8 cellular contexts compared by ENCODE assay signal in genomic region chr4:140427104-140427918, GRCh38. TPM values are rescaled to one million over a fixed set of nuclear protein-coding genes. Genes with fewer than 3 reads are reported as not detected.
DNase-seq lines count a peak whose midpoint lies in the region; TF ChIP-seq lines count a peak whose summit lies in the region.

Gene CLGN (minus strand): TSS chr4:140427648. CDS start chr4:140413078, 14,570 bp downstream.

- H3K27me3 ChIP-seq in HAP-1 (ENCODE audit: low read depth) (no peaks in the 10 kb centered on the region), SJSA1 (replicated peaks) (peaks cover 5% of the 10 kb centered on the region; the same call in 1 of the 2 replicates), adrenal gland (peaks cover 7% of the 10 kb centered on the region), left ventricle myocardium inferior (ENCODE audit: low read depth) (peaks cover 15% of the 10 kb centered on the region)

- no peak for TF ChIP-seq POLR2A in adrenal gland (IDR thresholded peaks at IDR 0.05)

- intact Hi-C loops in adrenal gland (cut with DNase I) (no loop called here), left ventricle myocardium inferior (cut with micrococcal nuclease) (no loop called here)

- H3K9ac ChIP-seq in ES-I3 (ENCODE audit: low read depth, low read length): peak within 1 kb of the TSS; percentile 89

- peaks cover 8% of the 10 kb centered on the region; the same call in 1 of the 2 replicates for H3K4me1 ChIP-seq in ES-I3 (ENCODE audit: insufficient read depth, low read length)
- H3K4me1 ChIP-seq in HAP-1: peaks cover 11% of the 10 kb centered on the region
- peaks cover 12% of the 10 kb centered on the region for H3K4me1 ChIP-seq in SJSA1 (replicated peaks)
- H3K4me1 ChIP-seq in adrenal gland (replicated peaks in 1 of 2): peaks cover 6 to 14% of the 10 kb centered on the region in 2 donors
- peaks cover 23% of the 10 kb centered on the region for H3K4me1 ChIP-seq in left ventricle myocardium inferior

- TF ChIP-seq CTCF in adrenal gland (IDR thresholded peaks at IDR 0.05) (peak in 3 of 6 experiments; percentile 7 to 25 (median 21)), left ventricle myocardium inferior (IDR thresholded peaks at IDR 0.05; ENCODE audit: borderline replicate concordance) (peak; percentile 63)

- H3K4me3 ChIP-seq in HAP-1 (peak within 1 kb of the TSS; percentile 72), SJSA1 (peak within 1 kb of the TSS; percentile 47), adrenal gland (peak within 1 kb of the TSS in 3 of 4 donors; percentile 20 to 81 (median 30)), left ventricle myocardium inferior (peak within 1 kb of the TSS; percentile 79)

- in situ Hi-C loops in HAP-1 (cut with MboI; ENCODE audit: low sequenced_read_pairs): no loop called here

- H3K36me3 ChIP-seq in ES-I3 (ENCODE audit: insufficient read depth, low read length) (no peaks in the 10 kb centered on the region), HAP-1 (replicated peaks) (peaks cover 4% of the 10 kb centered on the region; the same call in 1 of the 2 replicates), SJSA1 (no peaks in the 10 kb centered on the region), adrenal gland (replicated peaks in 1 of 2) (no peaks in the 10 kb centered on the region), left ventricle myocardium inferior (no peaks in the 10 kb centered on the region)

- WGBS in adrenal gland, 4 donors: 0 to 1% (median 1%) methylated on average over 11 to 73 of the region's 73 CpGs

- DNase-seq in HAP-1 (ENCODE audit: low spot score in 2 of 2) (peak; percentile 87 to 93), LoVo (ENCODE audit: low spot score) (peak; percentile 53), SJSA1 (ENCODE audit: low read depth in 1 of 2, low spot score in 2 of 2) (peak; percentile 74 to 80), adrenal gland (peak; percentile 36 to 73 (median 52)), left ventricle myocardium inferior (peak; percentile 77), pons (ENCODE audit: low spot score) (peak; percentile 26), amniotic stem cell (lab: John Stamatoyannopoulos, UW) (no peak)

- H3K9me3 ChIP-seq in ES-I3 (ENCODE audit: control insufficient read depth, insufficient read depth, low read length) (no peaks in the 10 kb centered on the region), HAP-1 (no peaks in the 10 kb centered on the region), SJSA1 (replicated peaks) (no peaks in the 10 kb centered on the region), adrenal gland (replicated peaks in 1 of 3) (no peaks in the 10 kb centered on the region), left ventricle myocardium inferior (replicated peaks) (no peaks in the 10 kb centered on the region)

- no peak within 1 kb of the TSS for H3K27ac ChIP-seq in SJSA1
- peak within 1 kb of the TSS in 1 of 5 donors; percentile 23 for H3K27ac ChIP-seq in adrenal gland
- H3K27ac ChIP-seq in left ventricle myocardium inferior (replicated peaks): peak within 1 kb of the TSS; percentile 89

RNA-seq across cellular contexts. Expression of gene CLGN, which starts in this region (rescaled TPM):
- 3.6 and 7.0 TPM in 2 replicates for total RNA-seq in SJSA1 (2014; rRNA removed; shearing (Covaris generic))
- total RNA-seq in adrenal gland (1 to 10 TPM in 3 of 8 donors, under 1 TPM in 4, not detected in 1; 0.29 to 3.5 (median 0.61) TPM), left ventricle myocardium inferior (47.0 TPM)
- 1 to 10 TPM in 2 of 3 donors, under 1 TPM in 1; 0.47 to 8.2 (median 2.5) TPM for polyA plus RNA-seq in adrenal gland
